In genomic region chr17:56909742-56910508, GRCh38 we compare ENCODE assay signal across 8 cellular contexts. TPM values are rescaled to one million over a fixed set of nuclear protein-coding genes. Genes with fewer than 3 reads are reported as not detected.
DNase-seq lines count a peak whose midpoint lies in the region; ATAC-seq, FAIRE-seq and TF ChIP-seq lines count a peak whose summit lies in the region.

No MANE protein-coding gene starts in this region.

- no peak for DNase-seq in A549 (ENCODE audit: low read depth in 1 of 2, low spot score in 1 of 2)
- DNase-seq in HUDEP-2 (lab: John Stamatoyannopoulos, UW; ENCODE audit: unreplicated experiment in 76 of 76) = peak in 74 of 76 experiments; percentile 15 to 87 (median 56)
- DNase-seq in K562 (ENCODE audit: extremely low read depth in 1 of 4, low spot score in 3 of 4) = peak; percentile 46 to 92 (median 63)
- DNase-seq in mucosa of descending colon = peak in 1 of 3 donors; percentile 47
- DNase-seq in RKO (ENCODE audit: low spot score) = no peak
- DNase-seq in H54 (ENCODE audit: insufficient read length, low spot score) = no peak

- intact Hi-C loops in K562 (cut with micrococcal nuclease) (loop anchor here (1.0 to 5.0 kb wide), 2 partner anchors 30 to 78 kb away; partner anchors contain the start of genes C17orf67 and DGKE), mucosa of descending colon (cut with DNase I, micrococcal nuclease) (no loop called here)

- no peak for TF ChIP-seq RAD21 in A549 (conservative IDR thresholded peaks at IDR 0.05 in 1 of 2, IDR thresholded peaks at IDR 0.05 in 1 of 2)
- TF ChIP-seq RAD21 in K562 (CRISPR knock-in tag; conservative IDR thresholded peaks at IDR 0.05 in 1 of 2, IDR thresholded peaks at IDR 0.05 in 1 of 2) = peak; percentile 10 to 15; a peak in 1 of 4 replicates

- TF ChIP-seq POLR2A in A549 (IDR thresholded peaks at IDR 0.05; ENCODE audit: low read length) = no peak
- TF ChIP-seq POLR2A in K562 (conservative IDR thresholded peaks at IDR 0.05) = no peak
- no peak for TF ChIP-seq POLR2A in H54 (IDR thresholded peaks at IDR 0.05; ENCODE audit: low read depth, low read length)

- ATAC-seq in A549 (no peak), K562 (peak; percentile 62), mucosa of descending colon (peak; percentile 9), HG03280 (IDR thresholded peaks at IDR 0.05; ENCODE audit: unreplicated experiment) (no peak), HG03571 (IDR thresholded peaks at IDR 0.05; ENCODE audit: unreplicated experiment) (no peak)

- peak overlapping the region; percentile 41 to 86; a peak in 3 of 4 replicates for H3K9ac ChIP-seq in K562 (ENCODE audit: insufficient read depth in 1 of 2, low read depth in 2 of 2, low read length in 2 of 2)

- POLR2A ChIA-PET in A549 (lab: Yijun Ruan, JAX) (no interaction called here), K562 (lab: Yijun Ruan, JAX) (interaction anchor here (0.6 to 2.8 kb wide), 8 partner anchors 9 to 273 kb away, joined by 3 to 12 read pairs (median 3); no protein-coding TSS in a partner anchor)

- TF ChIP-seq CTCF in A549 (IDR thresholded peaks at IDR 0.05) (no peak), K562 (IDR thresholded peaks at IDR 0.05 in 2 of 3, conservative IDR thresholded peaks at IDR 0.05 in 1 of 3; ENCODE audit: insufficient read depth in 2 of 3, low read depth in 1 of 3, low read length in 3 of 3) (no peak), mucosa of descending colon (IDR thresholded peaks at IDR 0.05) (no peak)

- in situ Hi-C loops in K562 (cut with MboI) = no loop called here

- no peak overlapping the region for H2AFZ ChIP-seq in K562 (ENCODE audit: low read depth, low read length)

- H3K4me3 ChIP-seq in A549 = no peak overlapping the region
- peak overlapping the region; percentile 12; the same call in 1 of the 2 replicates for H3K4me3 ChIP-seq in K562
- no peak overlapping the region for H3K4me3 ChIP-seq in mucosa of descending colon

- H3K27ac ChIP-seq in A549 = no peak overlapping the region
- peak overlapping the region; percentile 68 for H3K27ac ChIP-seq in K562 (ENCODE audit: extremely low read depth, low read depth, low read length)

- no peaks in the 10 kb centered on the region for H3K27me3 ChIP-seq in K562 (ENCODE audit: control insufficient read depth in 2 of 2, insufficient read depth in 2 of 2, low read length in 2 of 2)

- peaks cover 4% of the 10 kb centered on the region for H3K9me1 ChIP-seq in K562 (ENCODE audit: control insufficient read depth, insufficient read depth, low read length)

- no peak for TF ChIP-seq EP300 in A549 (IDR thresholded peaks at IDR 0.05)
- TF ChIP-seq EP300 in K562 (IDR thresholded peaks at IDR 0.05; ENCODE audit: low read length) = peak; percentile 67

- peaks cover 58% of the 10 kb centered on the region for H3K79me2 ChIP-seq in K562 (ENCODE audit: control insufficient read depth, insufficient read depth, low read length)

- no TSS peak for BruUV-seq in K562 (replicated peaks; lab: Mats Ljungman, UMichigan)

- H3K4me2 ChIP-seq in A549 (peak overlapping the region; percentile 15; the same call in 2 of the 3 replicates), K562 (ENCODE audit: insufficient read depth, low read length) (peak overlapping the region; percentile 68)

- FAIRE-seq in A549 (lab: Jason Lieb, UNC) (no peak), K562 (lab: Jason Lieb, UNC) (peak; percentile 95), H54 (lab: Jason Lieb, UNC) (no peak)

- WGBS in A549 (ENCODE audit: missing lambda C conversion rate) = 96% methylated on average over 6 of the region's 6 CpGs
- 3% methylated on average over 6 of the region's 6 CpGs for WGBS in K562 (ENCODE audit: insufficient coverage, low coverage, missing lambda C conversion rate)

- H3K4me1 ChIP-seq in A549 = peaks cover 30% of the 10 kb centered on the region
- peaks cover 37 to 47% of the 10 kb centered on the region in 2 experiments for H3K4me1 ChIP-seq in K562 (replicated peaks in 1 of 2; ENCODE audit: control insufficient read depth in 2 of 2, insufficient read depth in 2 of 2, low read length in 2 of 2)
- H3K4me1 ChIP-seq in mucosa of descending colon (ENCODE audit: low read depth) = peaks cover 33% of the 10 kb centered on the region

- 0 out of 2 replicates have a peak, but pooled peaks cover 4% of the 10 kb centered on the region for H4K20me1 ChIP-seq in K562 (replicated peaks; ENCODE audit: control insufficient read depth, insufficient read depth, low read length)

- H3K9me3 ChIP-seq in A549 (no peaks in the 10 kb centered on the region), K562 (replicated peaks; ENCODE audit: control insufficient read depth, insufficient read depth, low read depth, low read length) (no peaks in the 10 kb centered on the region), mucosa of descending colon (no peaks in the 10 kb centered on the region)

- CTCF ChIA-PET in A549 (lab: Yijun Ruan, JAX) = interaction anchor here (0.5 to 3.2 kb wide), 6 partner anchors 18 to 90 kb away, joined by 3 to 15 read pairs (median 8); partner anchors contain the start of gene COIL
- CTCF ChIA-PET in K562 (lab: Yijun Ruan, JAX; ENCODE audit: low intra/inter-chr PET ratio) = no interaction called here

- H3K36me3 ChIP-seq in K562 (ENCODE audit: control insufficient read depth, insufficient read depth, low read length) = peaks cover 53% of the 10 kb centered on the region
- no peaks in the 10 kb centered on the region for H3K36me3 ChIP-seq in mucosa of descending colon (ENCODE audit: low read depth)

TF ChIP-seq in A549, 52 proteins besides CTCF, POLR2A, EP300 and RAD21:
- TF ChIP-seq GATA3 (IDR thresholded peaks at IDR 0.05; ENCODE audit: borderline replicate concordance) = no peak
- TF ChIP-seq POLR2AphosphoS2 (conservative IDR thresholded peaks at IDR 0.05; ENCODE audit: low read length) = no peak
- TF ChIP-seq SREBF2 (IDR thresholded peaks at IDR 0.05) = no peak

TF ChIP-seq in K562, 482 proteins besides CTCF, POLR2A, EP300 and RAD21 (continues in another document):
- TF ChIP-seq, protein P1, sequence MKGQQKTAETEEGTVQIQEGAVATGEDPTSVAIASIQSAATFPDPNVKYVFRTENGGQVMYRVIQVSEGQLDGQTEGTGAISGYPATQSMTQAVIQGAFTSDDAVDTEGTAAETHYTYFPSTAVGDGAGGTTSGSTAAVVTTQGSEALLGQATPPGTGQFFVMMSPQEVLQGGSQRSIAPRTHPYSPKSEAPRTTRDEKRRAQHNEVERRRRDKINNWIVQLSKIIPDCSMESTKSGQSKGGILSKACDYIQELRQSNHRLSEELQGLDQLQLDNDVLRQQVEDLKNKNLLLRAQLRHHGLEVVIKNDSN (CRISPR knock-in tag; IDR thresholded peaks at IDR 0.05) = peak; percentile 77
- no peak for TF ChIP-seq ZNF253 (CRISPR knock-in tag; conservative IDR thresholded peaks at IDR 0.05)

RNA-seq across cellular contexts. Expression of gene TRIM25, which starts 3.9 kb away (rescaled TPM):
- 56.6 and 65.4 TPM in 2 replicates for polyA plus RNA-seq in A549 (2011; rRNA removed)
- polyA plus RNA-seq in A549 (2012; cell fraction: cytosol; rRNA removed) = 15.5 and 19.3 TPM in 2 replicates
- polyA plus RNA-seq in A549 (2012; cell fraction: nucleus; rRNA removed) = 35.4 and 43.1 TPM in 2 replicates
- polyA plus RNA-seq in A549 (2017; fragmentation: RNase III; extraction: RNeasy Plus Mini Kit Qiagen cat#74134 plus additional on column Dnase treatment) = 38.3 to 40.7 TPM (median 39.8 TPM) in 3 replicates
- polyA minus RNA-seq in A549 (2011; rRNA and poly(A)+ RNA removed) = 50.2 and 53.5 TPM in 2 replicates
- total RNA-seq in K562 (2011; cell fraction: chromatin; rRNA removed; ENCODE audit: low replicate concordance) = 98.3 and 102 TPM in 2 replicates
- 46.4 and 52.8 TPM in 2 replicates for total RNA-seq in K562 (2011; cell fraction: nucleolus; rRNA removed)
- total RNA-seq in K562 (2011; cell fraction: nucleoplasm; rRNA removed) = 56.4 and 79.2 TPM in 2 replicates
- 24.2 and 26.5 TPM in 2 replicates for total RNA-seq in K562 (2014; rRNA removed)
- total RNA-seq in K562 (2014; rRNA removed; fragmentation: Illumina TruSeq; extraction: Trizol) = 28.9 and 33.9 TPM in 2 replicates
- total RNA-seq in K562 (2015; rRNA removed; fragmentation: Illumina TruSeq; extraction: Trizol) = 26.9 and 28.6 TPM in 2 replicates
- 46.6 and 49.5 TPM in 2 replicates for total RNA-seq in K562 (2021)
- 18.7 and 28.4 TPM in 2 replicates for polyA plus RNA-seq in K562 (2011; rRNA removed)
- polyA plus RNA-seq in K562 (2011; cell fraction: cytosol; rRNA removed) = 15.8 and 17.8 TPM in 2 replicates
- polyA plus RNA-seq in K562 (2011; cell fraction: nucleus; rRNA removed) = 60.7 and 84.1 TPM in 2 replicates
- 39.3 and 65.9 TPM in 2 replicates for polyA plus RNA-seq in K562 (2012)
- polyA plus RNA-seq in K562 (2014; fragmentation: Illumina TruSeq; extraction: Trizol) = 44.1 and 46.4 TPM in 2 replicates
- polyA plus RNA-seq in K562 (2014; fragmentation: Nextera tagmentation; extraction: Ambion mirVana) = 1 to 10 TPM; 5.9 to 8.5 TPM
- polyA plus RNA-seq in K562 (2014; rRNA removed) = 21.9 and 24.5 TPM in 2 replicates
- polyA minus RNA-seq in K562 (2011; rRNA and poly(A)+ RNA removed) = 26.3 and 45.3 TPM in 2 replicates
- polyA minus RNA-seq in K562 (2011; cell fraction: cytosol; rRNA and poly(A)+ RNA removed) = 15.9 and 20.9 TPM in 2 replicates
- polyA minus RNA-seq in K562 (2011; cell fraction: nucleus; rRNA and poly(A)+ RNA removed) = 22.1 and 33.8 TPM in 2 replicates
- 100 to 1,000 TPM in 2 of 3 donors, 10 to 100 TPM in 1; 76.1 to 130 (median 115) TPM for total RNA-seq in mucosa of descending colon

RNA-seq across cellular contexts. Expression of gene COIL, which starts 50.9 kb away (rescaled TPM):
- polyA plus RNA-seq in A549 (2011; rRNA removed) (13.5 and 16.9 TPM in 2 replicates), A549 (2017; fragmentation: RNase III; extraction: RNeasy Plus Mini Kit Qiagen cat#74134 plus additional on column Dnase treatment) (19.9 to 20.7 TPM (median 20.3 TPM) in 3 replicates), K562 (2011; rRNA removed) (18.3 and 25.9 TPM in 2 replicates), K562 (2014; fragmentation: Illumina TruSeq; extraction: Trizol) (33.2 and 41.3 TPM in 2 replicates), K562 (2014; fragmentation: Nextera tagmentation; extraction: Ambion mirVana) (10 to 100 TPM; 23.9 to 30.8 TPM), K562 (2014; rRNA removed) (26.0 and 29.0 TPM in 2 replicates)
- 4.5 and 4.6 TPM in 2 replicates for polyA plus RNA-seq in A549 (2012; cell fraction: cytosol; rRNA removed)
- 3.7 and 5.9 TPM in 2 replicates for polyA plus RNA-seq in A549 (2012; cell fraction: nucleus; rRNA removed)
- 6.9 and 7.2 TPM in 2 replicates for polyA minus RNA-seq in A549 (2011; rRNA and poly(A)+ RNA removed)
- 7.4 and 16.0 TPM in 2 replicates for total RNA-seq in K562 (2011; cell fraction: chromatin; rRNA removed; ENCODE audit: low replicate concordance)
- total RNA-seq in K562 (2011; cell fraction: nucleolus; rRNA removed) = 4.8 and 6.1 TPM in 2 replicates
- total RNA-seq in K562 (2011; cell fraction: nucleoplasm; rRNA removed) = 7.6 and 15.8 TPM in 2 replicates
- total RNA-seq in K562 (2014; rRNA removed) (25.2 and 25.7 TPM in 2 replicates), K562 (2014; rRNA removed; fragmentation: Illumina TruSeq; extraction: Trizol) (37.5 and 42.3 TPM in 2 replicates), K562 (2015; rRNA removed; fragmentation: Illumina TruSeq; extraction: Trizol) (37.7 and 40.9 TPM in 2 replicates), K562 (2021) (28.7 and 29.4 TPM in 2 replicates), mucosa of descending colon (10 to 100 TPM; 12.7 to 15.3 (median 14.1) TPM)
- polyA plus RNA-seq in K562 (2011; cell fraction: cytosol; rRNA removed) = 5.5 and 9.5 TPM in 2 replicates
- 5.8 and 7.7 TPM in 2 replicates for polyA plus RNA-seq in K562 (2011; cell fraction: nucleus; rRNA removed)
- 18.5 and 24.7 TPM in 2 replicates for polyA plus RNA-seq in K562 (2012)
- 19.6 and 21.9 TPM in 2 replicates for polyA minus RNA-seq in K562 (2011; rRNA and poly(A)+ RNA removed)
- polyA minus RNA-seq in K562 (2011; cell fraction: cytosol; rRNA and poly(A)+ RNA removed) = 5.7 and 9.2 TPM in 2 replicates
- 5.5 and 7.4 TPM in 2 replicates for polyA minus RNA-seq in K562 (2011; cell fraction: nucleus; rRNA and poly(A)+ RNA removed)

Comparison
In these comparisons a context has a peak if more than half of its experiments do, and no peak if none do; other contexts are left out.
1. ATAC-seq: peak in K562 (single experiment) and mucosa of descending colon (single experiment); none in A549 (0 of 2), HG03280 (single experiment) and HG03571 (single experiment).
2. DNase-seq: peak in HUDEP-2 (74 of 76) and K562 (4 of 4); none in A549 (0 of 2), RKO (single experiment) and H54 (single experiment).
3. Of the 35 proteins assayed by ChIP-seq in both K562 and A549: peak only in K562: BHLHE40, EHMT2, EP300, ESRRA, HDAC2, KDM1A and 5 more; only in A549: none; in both: none; in neither: 21; mixed calls (peak in some experiments, not most) for 3.